Comparison of ENCODE assay signal across 8 cellular contexts in the genomic region with DNA sequence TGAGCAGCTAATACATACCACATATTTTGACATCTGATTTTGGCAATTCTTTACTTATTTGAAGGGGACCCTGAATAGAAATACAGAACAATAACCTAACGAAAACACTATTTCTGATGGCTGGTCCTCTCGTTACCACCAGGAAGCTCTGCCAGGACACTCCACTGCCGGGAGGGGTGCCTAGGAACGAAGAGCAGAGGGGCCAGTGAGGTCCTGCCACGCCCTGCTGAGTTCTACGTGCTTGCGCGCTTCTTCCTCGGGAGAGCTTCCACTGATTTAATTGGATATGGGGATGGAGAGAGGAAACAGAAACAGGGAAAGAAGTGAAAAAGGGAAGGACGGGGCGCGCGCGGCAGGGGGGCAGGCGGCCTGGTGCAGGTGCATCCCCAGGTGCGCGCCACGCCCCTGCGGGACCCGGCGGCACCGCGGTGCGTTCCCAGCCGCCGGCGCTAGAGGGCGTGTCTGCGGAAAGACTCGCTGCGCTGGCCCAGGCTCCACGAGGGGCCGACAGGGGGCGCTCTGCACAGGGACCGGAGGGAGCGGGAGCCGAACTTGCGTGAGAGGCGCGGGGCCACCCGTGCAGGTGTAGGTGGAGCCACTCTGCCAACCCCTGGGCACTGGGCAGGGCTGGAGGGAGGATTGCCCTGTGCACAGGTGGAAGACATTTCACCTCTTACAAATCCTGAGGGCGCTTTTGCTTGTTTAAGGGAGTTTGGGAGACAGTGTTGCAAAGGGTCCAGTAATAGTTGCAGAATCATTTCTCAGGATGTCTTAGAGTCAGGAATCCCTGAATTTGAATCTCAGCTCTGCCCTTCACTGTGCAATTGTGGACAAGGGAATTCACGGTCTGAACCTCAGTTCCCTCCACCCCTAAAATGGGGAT.
DNase-seq lines count a peak whose midpoint lies in the region; ATAC-seq and TF ChIP-seq lines count a peak whose summit lies in the region.

No MANE protein-coding gene starts in this region.

- no peak overlapping the region for H3K4me3 ChIP-seq in thyroid gland (replicated peaks in 1 of 3)

- no peaks in the 10 kb centered on the region for H3K36me3 ChIP-seq in thyroid gland

- H3K4me3 Mint-ChIP-seq in effector memory CD8-positive, alpha-beta T cell: no peak overlapping the region
- no peak overlapping the region for H3K4me3 Mint-ChIP-seq in nephron progenitor cell

- intact Hi-C loops in thyroid gland (cut with DNase I): no loop called here

- TF ChIP-seq CTCF in nephron progenitor cell (IDR thresholded peaks at IDR 0.05) (peak; percentile 100), thyroid gland (IDR thresholded peaks at IDR 0.05) (peak; percentile 40 to 91 (median 66))

- H3K36me3 Mint-ChIP-seq in effector memory CD8-positive, alpha-beta T cell (ENCODE audit: insufficient read depth): peaks cover 3% of the 10 kb centered on the region
- H3K36me3 Mint-ChIP-seq in nephron progenitor cell (ENCODE audit: low read depth): no peaks in the 10 kb centered on the region

- ATAC-seq in GM18868 (IDR thresholded peaks at IDR 0.05; ENCODE audit: unreplicated experiment) (peak; percentile 77), HG03354 (IDR thresholded peaks at IDR 0.05; ENCODE audit: poor library complexity, severe bottlenecking, unreplicated experiment) (peak; percentile 82)
- ATAC-seq in effector memory CD8-positive, alpha-beta T cell (replicated peaks): peak; percentile 83

- TF ChIP-seq POLR2A in thyroid gland (IDR thresholded peaks at IDR 0.05): no peak

- no peaks in the 10 kb centered on the region for H3K9me3 ChIP-seq in thyroid gland

- peak; percentile 22 to 49 for DNase-seq in activated CD4-positive, alpha-beta T cell treated with anti-CD3 and anti-CD28 coated beads, Interleukin-2, amount 50 U/mL, for 24 hours (ENCODE audit: low read depth in 1 of 2, low spot score in 1 of 2)
- peak; percentile 50 to 64 (median 55) for DNase-seq in effector memory CD8-positive, alpha-beta T cell
- peak; percentile 90 for DNase-seq in nephron progenitor cell
- DNase-seq in thyroid gland: peak; percentile 35 to 45
- DNase-seq in NOMO-1 treated with dmso at 0.1 percent for 144 hours (lab: John Stamatoyannopoulos, UW; ENCODE audit: unreplicated experiment): no peak
- no peak for DNase-seq in NCI-H2107 (lab: John Stamatoyannopoulos, UW)

- H3K27me3 Mint-ChIP-seq in effector memory CD8-positive, alpha-beta T cell: peaks cover 0 to 16% of the 10 kb centered on the region in 2 donors
- H3K27me3 Mint-ChIP-seq in nephron progenitor cell (ENCODE audit: low read depth, poor library complexity): peaks cover 71% of the 10 kb centered on the region

- H3K9me3 Mint-ChIP-seq in effector memory CD8-positive, alpha-beta T cell: no peaks in the 10 kb centered on the region
- H3K9me3 Mint-ChIP-seq in nephron progenitor cell: no peaks in the 10 kb centered on the region

- H3K27ac Mint-ChIP-seq in effector memory CD8-positive, alpha-beta T cell: peak overlapping the region in 1 of 2 donors; percentile 50
- H3K27ac Mint-ChIP-seq in nephron progenitor cell: no peak overlapping the region

- H3K4me1 Mint-ChIP-seq in effector memory CD8-positive, alpha-beta T cell (ENCODE audit: low read depth in 2 of 2): peaks cover 11 to 15% of the 10 kb centered on the region in 2 donors
- no peaks in the 10 kb centered on the region for H3K4me1 Mint-ChIP-seq in nephron progenitor cell

- WGBS in thyroid gland, 2 donors: 18 to 20% methylated on average over 33 to 36 of the region's 43 CpGs

- H3K4me1 ChIP-seq in thyroid gland: no peaks in the 10 kb centered on the region

- H3K27ac ChIP-seq in thyroid gland: no peak overlapping the region

- H3K27me3 ChIP-seq in thyroid gland: no peaks in the 10 kb centered on the region

Comparison
In these comparisons a context has a peak if more than half of its experiments do, and no peak if none do; other contexts are left out.
1. DNase-seq: peak in activated CD4-positive, alpha-beta T cell treated with anti-CD3 and anti-CD28 coated beads, Interleukin-2, amount 50 U/mL, for 24 hours (2 of 2), effector memory CD8-positive, alpha-beta T cell (3 of 3), nephron progenitor cell (single experiment) and thyroid gland (2 of 2); none in NOMO-1 treated with dmso at 0.1 percent for 144 hours (single experiment) and NCI-H2107 (single experiment).
2. Peak in every context shown above with its lines, with median percentiles within 50 percentile points of each other: ATAC-seq.